ENCODE assay signal across 8 cellular contexts in genomic region chr9:126500600-126501382, GRCh38.
A peak's percentile ranks its signal among the peaks of the same experiment; 100 is the strongest.
DNase-seq lines count a peak whose midpoint lies in the region; ATAC-seq, FAIRE-seq and TF ChIP-seq lines count a peak whose summit lies in the region.

No MANE protein-coding gene starts in this region.

- TF ChIP-seq POLR2A in endothelial cell of umbilical vein (IDR thresholded peaks at IDR 0.05; ENCODE audit: low read depth, low read length) = no peak

- DNase-seq in BE2C (peak; percentile 94), HAP-1 (ENCODE audit: low spot score in 2 of 2) (peak; percentile 70 to 89), NCI-H82 treated with DMSO at 0.1 percent for 48 hours (lab: John Stamatoyannopoulos, UW; ENCODE audit: unreplicated experiment) (peak; percentile 37), endothelial cell of umbilical vein (ENCODE audit: low read depth, low spot score) (peak; percentile 52), mesothelial cell of epicardium (ENCODE audit: low spot score in 2 of 2, unreplicated experiment in 2 of 2) (peak; percentile 70 to 90)
- peak; percentile 86 for DNase-seq in activated CD8-positive, alpha-beta memory T cell treated with anti-CD3 and anti-CD28 coated beads, Interleukin-2, amount 50 U/mL, for 48 hours
- DNase-seq in stimulated activated CD8-positive, alpha-beta memory T cell treated with anti-CD3 and anti-CD28 coated beads, Interleukin-4, amount 100 ng/mL, for 24 hours (ENCODE audit: low read depth) = peak; percentile 45

- intact Hi-C loops in endothelial cell of umbilical vein (cut with micrococcal nuclease) = loop anchor here (1.0 kb wide), 2 partner anchors 58 to 281 kb away; no protein-coding TSS in a partner anchor

- CTCF ChIA-PET in endothelial cell of umbilical vein (lab: Charles Lee) = interaction anchor here (0.6 to 6.7 kb wide), 13 partner anchors 10 to 281 kb away, joined by 3 to 126 read pairs (median 6); no protein-coding TSS in a partner anchor

- no peak overlapping the region for H3K4me2 ChIP-seq in endothelial cell of umbilical vein (ENCODE audit: insufficient read depth, low read length)

- no peaks in the 10 kb centered on the region for H3K36me3 ChIP-seq in BE2C
- H3K36me3 ChIP-seq in HAP-1 (replicated peaks) = no peaks in the 10 kb centered on the region
- no peaks in the 10 kb centered on the region for H3K36me3 ChIP-seq in endothelial cell of umbilical vein (ENCODE audit: control insufficient read depth in 2 of 2, extremely low read depth in 1 of 2, insufficient read depth in 2 of 2, low read length in 2 of 2)

- H3K79me2 ChIP-seq in endothelial cell of umbilical vein (ENCODE audit: control insufficient read depth, insufficient read depth, low read length) = no peaks in the 10 kb centered on the region

- no peak for ATAC-seq in GM19324 (IDR thresholded peaks at IDR 0.05; ENCODE audit: low FRiP score, unreplicated experiment)

- no peak overlapping the region for H3K9ac ChIP-seq in endothelial cell of umbilical vein (replicated peaks; ENCODE audit: extremely low read depth, insufficient read depth, low read length)

- no peaks in the 10 kb centered on the region for H3K36me3 Mint-ChIP-seq in mesothelial cell of epicardium

- peaks cover 17% of the 10 kb centered on the region for H3K27me3 Mint-ChIP-seq in mesothelial cell of epicardium (ENCODE audit: low read depth)

- H3K9me3 ChIP-seq in BE2C (no peaks in the 10 kb centered on the region), HAP-1 (no peaks in the 10 kb centered on the region), endothelial cell of umbilical vein (replicated peaks; ENCODE audit: control insufficient read depth, insufficient read depth, low read length) (no peaks in the 10 kb centered on the region)

- POLR2A ChIA-PET in endothelial cell of umbilical vein (lab: Charles Lee) = no interaction called here

- H3K4me1 ChIP-seq in BE2C (peaks cover 31% of the 10 kb centered on the region), HAP-1 (0 out of 2 replicates have a peak, but pooled peaks cover 2% of the 10 kb centered on the region), endothelial cell of umbilical vein (ENCODE audit: control insufficient read depth, extremely low read depth, insufficient read depth, low read length) (no peaks in the 10 kb centered on the region)

- dilution Hi-C loops in endothelial cell of umbilical vein (cut with MboI; ENCODE audit: extremely low pct_ligation_motif_present, low sequenced_read_pairs) = no loop called here

- H3K9me1 ChIP-seq in endothelial cell of umbilical vein (replicated peaks; ENCODE audit: control insufficient read depth, extremely low read depth, insufficient read depth, low read length) = no peaks in the 10 kb centered on the region

- H3K4me3 Mint-ChIP-seq in mesothelial cell of epicardium = peak overlapping the region; percentile 57

- H3K27ac ChIP-seq in endothelial cell of umbilical vein (ENCODE audit: insufficient read depth, low read depth, low read length) = no peak overlapping the region

- no peak overlapping the region for H2AFZ ChIP-seq in endothelial cell of umbilical vein (ENCODE audit: low read depth, low read length)

- in situ Hi-C loops in HAP-1 (cut with MboI; ENCODE audit: low sequenced_read_pairs) = loop anchor here (5.0 to 10.0 kb wide), 2 partner anchors 57 to 284 kb away; no protein-coding TSS in a partner anchor

- no peak overlapping the region for H3K27ac Mint-ChIP-seq in mesothelial cell of epicardium

- no peaks in the 10 kb centered on the region for H3K9me3 Mint-ChIP-seq in mesothelial cell of epicardium

- peaks cover 11% of the 10 kb centered on the region for H3K4me1 Mint-ChIP-seq in mesothelial cell of epicardium

- H3K27me3 ChIP-seq in BE2C (no peaks in the 10 kb centered on the region), HAP-1 (ENCODE audit: low read depth) (no peaks in the 10 kb centered on the region), endothelial cell of umbilical vein (ENCODE audit: control insufficient read depth in 2 of 2, insufficient read depth in 2 of 2, low read length in 2 of 2) (peaks cover 0 to 2% of the 10 kb centered on the region in 2 experiments)

- FAIRE-seq in endothelial cell of umbilical vein (lab: Jason Lieb, UNC) = peak; percentile 89

- TF ChIP-seq CTCF in BE2C (IDR thresholded peaks at IDR 0.05; ENCODE audit: low read depth, low read length) = peak; percentile 86
- TF ChIP-seq CTCF in endothelial cell of umbilical vein (IDR thresholded peaks at IDR 0.05; ENCODE audit: extremely low read depth in 1 of 2, insufficient read depth in 1 of 2, low read depth in 1 of 2, low read length in 2 of 2) = peak; percentile 94 to 95
- TF ChIP-seq CTCF in mesothelial cell of epicardium (IDR thresholded peaks at IDR 0.05; ENCODE audit: unreplicated experiment) = peak; percentile 98

- no TSS peak for BruUV-seq in endothelial cell of umbilical vein (replicated peaks; lab: Mats Ljungman, UMichigan)

- H3K4me3 ChIP-seq in BE2C (ENCODE audit: low read depth, low read length) = no peak overlapping the region
- no peak overlapping the region for H3K4me3 ChIP-seq in HAP-1
- H3K4me3 ChIP-seq in endothelial cell of umbilical vein (replicated peaks in 1 of 3; ENCODE audit: insufficient read depth in 1 of 3, low read depth in 1 of 3, low read length in 3 of 3) = no peak overlapping the region

- H4K20me1 ChIP-seq in endothelial cell of umbilical vein (replicated peaks; ENCODE audit: control insufficient read depth, extremely low read depth, insufficient read depth, low read length) = no peaks in the 10 kb centered on the region

TF ChIP-seq in endothelial cell of umbilical vein, 7 proteins besides CTCF, POLR2A, EP300 and RAD21:
- no peak for TF ChIP-seq EZH2 (IDR thresholded peaks at IDR 0.05; ENCODE audit: borderline replicate concordance, low read depth, low read length, severe bottlenecking)
- no peak for TF ChIP-seq FOS (IDR thresholded peaks at IDR 0.05; ENCODE audit: borderline replicate concordance, insufficient read depth, low read length)
- TF ChIP-seq POLR2AphosphoS5 (IDR thresholded peaks at IDR 0.05; ENCODE audit: insufficient read depth, low read depth, low read length) = no peak
- TF ChIP-seq, protein P1, sequence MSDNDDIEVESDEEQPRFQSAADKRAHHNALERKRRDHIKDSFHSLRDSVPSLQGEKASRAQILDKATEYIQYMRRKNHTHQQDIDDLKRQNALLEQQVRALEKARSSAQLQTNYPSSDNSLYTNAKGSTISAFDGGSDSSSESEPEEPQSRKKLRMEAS (IDR thresholded peaks at IDR 0.05; ENCODE audit: insufficient read depth, insufficient read length) = no peak
- TF ChIP-seq GATA2 (IDR thresholded peaks at IDR 0.05; ENCODE audit: insufficient read depth, insufficient read length, low read depth, low read length) = no peak
- TF ChIP-seq MYC (IDR thresholded peaks at IDR 0.05; ENCODE audit: low read depth, low read length) = no peak
- TF ChIP-seq JUN (IDR thresholded peaks at IDR 0.05; ENCODE audit: borderline replicate concordance, insufficient read depth, insufficient read length, low read depth) = no peak

Comparison
In these comparisons a context has a peak if more than half of its experiments do, and no peak if none do; other contexts are left out.
1. DNase-seq: peak in every context shown above with its lines; median percentile 94 in BE2C; 86 in activated CD8-positive, alpha-beta memory T cell treated with anti-CD3 and anti-CD28 coated beads, Interleukin-2, amount 50 U/mL, for 48 hours; 80 in mesothelial cell of epicardium; 80 in HAP-1; 52 in endothelial cell of umbilical vein; 45 in stimulated activated CD8-positive, alpha-beta memory T cell treated with anti-CD3 and anti-CD28 coated beads, Interleukin-4, amount 100 ng/mL, for 24 hours; 37 in NCI-H82 treated with DMSO at 0.1 percent for 48 hours.